ENCODE assay signal across 13 cellular contexts in the genomic region with DNA sequence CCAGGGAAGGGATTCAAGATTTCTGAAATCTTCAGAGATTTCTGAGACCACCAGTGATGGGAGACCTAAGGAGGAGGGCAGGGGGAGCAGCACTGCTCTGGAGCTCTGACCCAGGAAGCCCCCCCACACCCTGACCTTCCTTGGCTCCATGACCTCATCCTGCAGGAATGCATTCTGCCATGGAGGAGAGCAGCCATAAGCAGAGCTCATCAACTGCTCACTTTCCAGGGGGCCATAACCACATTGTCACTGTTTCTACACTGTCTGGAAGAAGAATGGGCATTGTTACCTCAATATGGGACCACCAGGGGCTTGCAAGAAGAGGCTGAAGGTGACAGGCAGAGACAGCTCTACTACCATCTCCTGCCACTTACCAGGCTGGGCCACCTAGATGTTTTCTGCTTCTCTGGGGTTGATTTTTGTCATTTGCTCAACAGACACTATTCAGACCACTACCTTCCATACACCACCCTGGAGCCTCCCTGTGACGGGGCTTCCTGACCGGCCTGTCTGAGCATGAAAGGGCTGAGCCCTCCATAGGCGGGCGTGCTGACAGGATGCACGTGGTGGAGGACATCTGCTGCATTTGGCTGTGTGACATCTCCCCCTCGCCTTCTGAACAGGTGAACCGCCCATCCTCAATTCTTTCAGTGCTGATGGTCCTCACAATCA. TPM values are rescaled to one million over a fixed set of nuclear protein-coding genes. Genes with fewer than 3 reads are reported as not detected.
DNase-seq lines count a peak whose midpoint lies in the region; ATAC-seq and TF ChIP-seq lines count a peak whose summit lies in the region.
"Had no signal": no experiment of that assay in that cellular context is flagged by ENCODE, and none has a peak within 500 bp of the region (broad histone marks: within the 10 kb centered on the region; RNA-seq: fewer than 3 reads in every experiment).

No MANE protein-coding gene starts in this region.

- TF ChIP-seq EP300 in Ishikawa (IDR thresholded peaks at IDR 0.05; ENCODE audit: borderline replicate concordance): no peak
- no peak for TF ChIP-seq EP300 in sigmoid colon (IDR thresholded peaks at IDR 0.05)

- 85 to 92% methylated on average over 6 to 7 of the region's 7 CpGs for WGBS in mesodermal cell (ENCODE audit: insufficient coverage in 2 of 2), 2 experiments
- WGBS in sigmoid colon, 2 donors: 88% methylated on average over 7 of the region's 7 CpGs

- no peak for TF ChIP-seq RAD21 in Ishikawa (IDR thresholded peaks at IDR 0.05; ENCODE audit: low read depth)

- no peaks in the 10 kb centered on the region for H3K27me3 ChIP-seq in CD4-positive, alpha-beta memory T cell (ENCODE audit: insufficient read depth, low read length)
- H3K27me3 ChIP-seq in sigmoid colon: no peaks in the 10 kb centered on the region
- H3K27me3 ChIP-seq: esophagus squamous epithelium, upper lobe of left lung had no signal

- H3K4me1 Mint-ChIP-seq in CD4-positive, alpha-beta memory T cell: peaks cover 10 to 36% (median 21%) of the 10 kb centered on the region in 4 donors

- H3K4me3 ChIP-seq in CD4-positive, alpha-beta memory T cell (ENCODE audit: low read length in 2 of 2): no peak overlapping the region
- H3K4me3 ChIP-seq in cardiac fibroblast (replicated peaks in 1 of 2; ENCODE audit: low read depth in 2 of 2, low read length in 2 of 2) (no peak overlapping the region), mesodermal cell (ENCODE audit: extremely low read depth, insufficient read depth, low read length, poor library complexity, severe bottlenecking) (no peak overlapping the region), sigmoid colon (no peak overlapping the region)
- H3K4me3 ChIP-seq: esophagus squamous epithelium, upper lobe of left lung had no signal

- CTCF ChIA-PET in CD4-positive, alpha-beta memory T cell (lab: Charles Lee; ENCODE audit: partially characterized antibody): interaction anchor here (1.1 to 2.8 kb wide), 3 partner anchors 25 to 75 kb away, joined by 6 to 9 read pairs (median 7); no protein-coding TSS in a partner anchor

- H3K27ac Mint-ChIP-seq in CD4-positive, alpha-beta memory T cell: peak overlapping the region in 5 of 7 donors; percentile 22 to 100 (median 44)
- H3K27ac Mint-ChIP-seq: activated B cell treated with CpG ODN at 0.5 μM for 24 hours; activated naive CD4-positive, alpha-beta T cell treated with anti-CD3 and anti-CD28 coated beads, Interleukin-2, amount 50 U/mL, for 72 hours had no signal

- POLR2A ChIA-PET in CD4-positive, alpha-beta memory T cell (lab: Charles Lee; ENCODE audit: partially characterized antibody): interaction anchor here (0.8 to 3.6 kb wide), 3 partner anchors 69 to 276 kb away, joined by 4 to 22 read pairs (median 5); a partner anchor contains a TSS

- no peak for TF ChIP-seq POLR2A in sigmoid colon (IDR thresholded peaks at IDR 0.05)

- peaks cover 0 to 6% (median 0%) of the 10 kb centered on the region in 8 donors for H3K9me3 Mint-ChIP-seq in CD4-positive, alpha-beta memory T cell
- H3K9me3 Mint-ChIP-seq: activated B cell treated with CpG ODN at 0.5 μM for 24 hours; activated naive CD4-positive, alpha-beta T cell treated with anti-CD3 and anti-CD28 coated beads, Interleukin-2, amount 50 U/mL, for 72 hours; natural killer cell had no signal

- intact Hi-C loops in CD4-positive, alpha-beta memory T cell (cut with micrococcal nuclease): no loop called here
- intact Hi-C loops in sigmoid colon (cut with DNase I): loop anchor here (10.0 kb wide), 1 partner anchor 592 kb away; a partner anchor contains a TSS

- H3K36me3 ChIP-seq in CD4-positive, alpha-beta memory T cell (ENCODE audit: insufficient read depth, low read length): no peaks in the 10 kb centered on the region
- H3K36me3 ChIP-seq in mesodermal cell (ENCODE audit: control insufficient read depth, insufficient read depth, low read length) (no peaks in the 10 kb centered on the region), sigmoid colon (no peaks in the 10 kb centered on the region)
- H3K36me3 ChIP-seq: esophagus squamous epithelium, upper lobe of left lung had no signal

- H3K4me1 ChIP-seq in CD4-positive, alpha-beta memory T cell (ENCODE audit: insufficient read depth, low read length): peaks cover 27% of the 10 kb centered on the region
- peaks cover 24% of the 10 kb centered on the region for H3K4me1 ChIP-seq in mesodermal cell (ENCODE audit: control insufficient read depth, insufficient read depth, low read length, poor library complexity, severe bottlenecking)
- peaks cover 0 to 26% (median 23%) of the 10 kb centered on the region in 4 donors for H3K4me1 ChIP-seq in sigmoid colon

- ATAC-seq in HG03520 (IDR thresholded peaks at IDR 0.05; ENCODE audit: unreplicated experiment): no peak
- ATAC-seq: activated naive CD4-positive, alpha-beta T cell treated with anti-CD3 and anti-CD28 coated beads, Interleukin-2, amount 50 U/mL, for 72 hours; natural killer cell had no signal

- H3K27ac ChIP-seq in CD4-positive, alpha-beta memory T cell (ENCODE audit: low read depth, low read length): no peak overlapping the region
- H3K27ac ChIP-seq in mesodermal cell (ENCODE audit: low read depth, low read length, severe bottlenecking): peak overlapping the region; percentile 76
- H3K27ac ChIP-seq in sigmoid colon: no peak overlapping the region
- H3K27ac ChIP-seq: esophagus squamous epithelium had no signal

- H3K27me3 Mint-ChIP-seq in CD4-positive, alpha-beta memory T cell: peaks cover 0 to 5% of the 10 kb centered on the region in 2 donors
- H3K27me3 Mint-ChIP-seq: activated B cell treated with CpG ODN at 0.5 μM for 24 hours had no signal

- H3K36me3 Mint-ChIP-seq in CD4-positive, alpha-beta memory T cell: peaks cover 0 to 11% of the 10 kb centered on the region in 2 donors
- H3K36me3 Mint-ChIP-seq: natural killer cell had no signal

- peak overlapping the region in 1 of 8 donors; percentile 32 for H3K4me3 Mint-ChIP-seq in CD4-positive, alpha-beta memory T cell
- H3K4me3 Mint-ChIP-seq: natural killer cell had no signal

- H3K9me3 ChIP-seq in CD4-positive, alpha-beta memory T cell (ENCODE audit: control insufficient read depth in 1 of 2, low read length in 2 of 2): no peaks in the 10 kb centered on the region
- H3K9me3 ChIP-seq in mesodermal cell (ENCODE audit: control insufficient read depth, low read length): no peaks in the 10 kb centered on the region
- H3K9me3 ChIP-seq in sigmoid colon: no peaks in the 10 kb centered on the region
- H3K9me3 ChIP-seq: esophagus squamous epithelium, upper lobe of left lung had no signal

- DNase-seq in CD4-positive, alpha-beta memory T cell: no peak
- peak; percentile 48 to 50 for DNase-seq in cardiac fibroblast (ENCODE audit: low read depth in 2 of 2)
- DNase-seq in HuH-7 (ENCODE audit: low spot score): no peak
- DNase-seq in NCI-H2081 treated with DMSO at 0.1 percent for 48 hours (lab: John Stamatoyannopoulos, UW): no peak
- no peak for DNase-seq in sigmoid colon
- DNase-seq: activated B cell treated with CpG ODN at 0.5 μM for 24 hours, esophagus squamous epithelium, natural killer cell had no signal

- TF ChIP-seq CTCF in cardiac fibroblast (IDR thresholded peaks at IDR 0.05; ENCODE audit: low read depth, low read length) (no peak), sigmoid colon (IDR thresholded peaks at IDR 0.05) (no peak)

TF ChIP-seq in Ishikawa, 13 proteins besides CTCF, POLR2A, EP300 and RAD21:
- TF ChIP-seq TAF1 (IDR thresholded peaks at IDR 0.05; ENCODE audit: low read depth) (no peak), FOXM1 (IDR thresholded peaks at IDR 0.05; ENCODE audit: borderline replicate concordance, low read depth) (no peak), TEAD4 (IDR thresholded peaks at IDR 0.05) (peak; percentile 75), YY1 (IDR thresholded peaks at IDR 0.05; ENCODE audit: low read depth) (0 out of 2 replicates have a peak, but pooled peaks have one; percentile 42), TCF12 (IDR thresholded peaks at IDR 0.05; ENCODE audit: low read depth) (no peak)
- TF ChIP-seq, protein P1, sequence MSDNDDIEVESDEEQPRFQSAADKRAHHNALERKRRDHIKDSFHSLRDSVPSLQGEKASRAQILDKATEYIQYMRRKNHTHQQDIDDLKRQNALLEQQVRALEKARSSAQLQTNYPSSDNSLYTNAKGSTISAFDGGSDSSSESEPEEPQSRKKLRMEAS (IDR thresholded peaks at IDR 0.05): no peak

RNA-seq across cellular contexts. Expression of a gene that starts 2.3 kb away (rescaled TPM):
- 10 to 100 TPM; 72.7 to 76.5 TPM for total RNA-seq in CD4-positive, alpha-beta memory T cell
- polyA plus RNA-seq in CD4-positive, alpha-beta memory T cell: 10 to 100 TPM in 1 of 2 donors, 1 to 10 TPM in 1; 4.4 to 13.5 TPM
- 32.4 TPM for polyA plus RNA-seq in mesodermal cell (2013, experiment 1 of 2)
- 26.6 TPM for polyA plus RNA-seq in mesodermal cell (2013, experiment 2 of 2)
- 10 to 100 TPM; 35.3 to 55.9 (median 36.4) TPM for total RNA-seq in sigmoid colon
- polyA plus RNA-seq in sigmoid colon: 10 to 100 TPM in 1 of 3 donors, 1 to 10 TPM in 2; 4.2 to 15.8 (median 4.8) TPM

RNA-seq across cellular contexts. Expression of a gene that starts 31.7 kb away (rescaled TPM):
- not detected for total RNA-seq in CD4-positive, alpha-beta memory T cell
- polyA plus RNA-seq in CD4-positive, alpha-beta memory T cell: not detected
- 1.9 TPM for polyA plus RNA-seq in mesodermal cell (2013, experiment 1 of 2)
- polyA plus RNA-seq in mesodermal cell (2013, experiment 2 of 2): 0.56 TPM
- total RNA-seq in sigmoid colon: under 1 TPM in 1 of 4 donors, not detected in 3; 0.28 TPM
- under 1 TPM in 2 of 3 donors, not detected in 1; 0.87 to 0.92 TPM for polyA plus RNA-seq in sigmoid colon

Comparison
In these comparisons a context has a peak if more than half of its experiments do, and no peak if none do; other contexts are left out.
1. DNase-seq: peak in cardiac fibroblast (2 of 2); none in CD4-positive, alpha-beta memory T cell (0 of 5), HuH-7 (single experiment), NCI-H2081 treated with DMSO at 0.1 percent for 48 hours (single experiment) and sigmoid colon (single experiment).